ENCODE assay signal across 2 cellular contexts in the genomic region with DNA sequence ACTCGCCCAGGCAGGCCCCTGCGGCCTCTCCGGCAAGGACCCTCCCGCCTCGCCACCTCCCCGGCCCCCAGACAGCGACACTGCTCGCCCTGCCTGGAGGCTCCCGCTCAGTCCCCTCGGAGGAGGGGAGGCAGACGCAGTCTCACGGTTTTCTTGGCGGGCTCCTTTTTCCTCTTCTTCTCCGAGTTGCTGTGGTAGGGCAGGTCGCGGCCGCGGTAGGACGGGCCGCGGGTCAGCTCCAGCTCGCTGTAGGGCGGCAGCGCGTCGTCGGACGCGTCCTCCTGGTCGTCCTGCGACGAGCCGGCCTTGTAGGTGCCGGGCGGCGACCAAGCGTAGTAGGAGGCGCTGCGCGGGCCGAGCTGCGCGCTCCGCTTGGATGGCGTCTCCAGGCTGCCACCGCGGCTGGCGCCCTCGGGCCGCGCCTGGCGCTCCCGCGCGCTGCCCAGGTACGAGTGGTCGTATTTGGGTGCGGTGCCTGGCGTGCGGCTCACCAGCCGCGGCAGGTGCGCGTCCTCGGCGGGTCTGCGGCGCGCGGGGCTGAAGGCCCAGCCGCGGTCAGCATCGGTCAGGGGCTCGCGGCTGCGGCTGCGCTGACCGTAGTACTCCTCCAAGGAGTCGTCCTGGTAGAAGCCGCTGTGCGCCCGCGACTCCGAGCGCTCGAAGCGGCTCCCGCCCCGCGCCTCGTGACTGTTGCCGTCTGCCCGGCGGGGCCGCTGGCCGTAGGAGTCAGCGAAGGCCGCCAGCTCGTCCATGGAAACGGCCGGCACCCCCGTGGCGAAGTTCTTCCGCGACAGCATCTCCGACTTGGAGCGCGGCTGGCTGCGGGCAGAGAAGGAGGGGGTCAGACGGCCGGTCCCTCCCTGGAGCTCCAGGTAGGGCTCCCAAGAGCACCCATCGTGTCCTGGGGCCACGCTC.
TF ChIP-seq lines count a peak whose summit lies in the region.

No MANE protein-coding gene starts in this region.

TF ChIP-seq in liver, 16 proteins besides CTCF, POLR2A, EP300 and RAD21:
- TF ChIP-seq, protein P1, sequence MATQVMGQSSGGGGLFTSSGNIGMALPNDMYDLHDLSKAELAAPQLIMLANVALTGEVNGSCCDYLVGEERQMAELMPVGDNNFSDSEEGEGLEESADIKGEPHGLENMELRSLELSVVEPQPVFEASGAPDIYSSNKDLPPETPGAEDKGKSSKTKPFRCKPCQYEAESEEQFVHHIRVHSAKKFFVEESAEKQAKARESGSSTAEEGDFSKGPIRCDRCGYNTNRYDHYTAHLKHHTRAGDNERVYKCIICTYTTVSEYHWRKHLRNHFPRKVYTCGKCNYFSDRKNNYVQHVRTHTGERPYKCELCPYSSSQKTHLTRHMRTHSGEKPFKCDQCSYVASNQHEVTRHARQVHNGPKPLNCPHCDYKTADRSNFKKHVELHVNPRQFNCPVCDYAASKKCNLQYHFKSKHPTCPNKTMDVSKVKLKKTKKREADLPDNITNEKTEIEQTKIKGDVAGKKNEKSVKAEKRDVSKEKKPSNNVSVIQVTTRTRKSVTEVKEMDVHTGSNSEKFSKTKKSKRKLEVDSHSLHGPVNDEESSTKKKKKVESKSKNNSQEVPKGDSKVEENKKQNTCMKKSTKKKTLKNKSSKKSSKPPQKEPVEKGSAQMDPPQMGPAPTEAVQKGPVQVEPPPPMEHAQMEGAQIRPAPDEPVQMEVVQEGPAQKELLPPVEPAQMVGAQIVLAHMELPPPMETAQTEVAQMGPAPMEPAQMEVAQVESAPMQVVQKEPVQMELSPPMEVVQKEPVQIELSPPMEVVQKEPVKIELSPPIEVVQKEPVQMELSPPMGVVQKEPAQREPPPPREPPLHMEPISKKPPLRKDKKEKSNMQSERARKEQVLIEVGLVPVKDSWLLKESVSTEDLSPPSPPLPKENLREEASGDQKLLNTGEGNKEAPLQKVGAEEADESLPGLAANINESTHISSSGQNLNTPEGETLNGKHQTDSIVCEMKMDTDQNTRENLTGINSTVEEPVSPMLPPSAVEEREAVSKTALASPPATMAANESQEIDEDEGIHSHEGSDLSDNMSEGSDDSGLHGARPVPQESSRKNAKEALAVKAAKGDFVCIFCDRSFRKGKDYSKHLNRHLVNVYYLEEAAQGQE (IDR thresholded peaks at IDR 0.05) = no peak
- TF ChIP-seq RXRA (IDR thresholded peaks at IDR 0.05) = no peak
- no peak for TF ChIP-seq FOXA2 (IDR thresholded peaks at IDR 0.05)
- TF ChIP-seq SP1 (IDR thresholded peaks at IDR 0.05) = no peak
- TF ChIP-seq HNF4A (conservative IDR thresholded peaks at IDR 0.05) = no peak
- no peak for TF ChIP-seq GABPA (IDR thresholded peaks at IDR 0.05 in 1 of 2, conservative IDR thresholded peaks at IDR 0.05 in 1 of 2)
- no peak for TF ChIP-seq NR2F2 (IDR thresholded peaks at IDR 0.05)
- TF ChIP-seq, protein P2, sequence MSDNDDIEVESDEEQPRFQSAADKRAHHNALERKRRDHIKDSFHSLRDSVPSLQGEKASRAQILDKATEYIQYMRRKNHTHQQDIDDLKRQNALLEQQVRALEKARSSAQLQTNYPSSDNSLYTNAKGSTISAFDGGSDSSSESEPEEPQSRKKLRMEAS (IDR thresholded peaks at IDR 0.05) = no peak
- TF ChIP-seq TAF1 (conservative IDR thresholded peaks at IDR 0.05) = no peak
- TF ChIP-seq FOXA1 (IDR thresholded peaks at IDR 0.05) = no peak
- no peak for TF ChIP-seq YY1 (IDR thresholded peaks at IDR 0.05)
- TF ChIP-seq, protein P3, sequence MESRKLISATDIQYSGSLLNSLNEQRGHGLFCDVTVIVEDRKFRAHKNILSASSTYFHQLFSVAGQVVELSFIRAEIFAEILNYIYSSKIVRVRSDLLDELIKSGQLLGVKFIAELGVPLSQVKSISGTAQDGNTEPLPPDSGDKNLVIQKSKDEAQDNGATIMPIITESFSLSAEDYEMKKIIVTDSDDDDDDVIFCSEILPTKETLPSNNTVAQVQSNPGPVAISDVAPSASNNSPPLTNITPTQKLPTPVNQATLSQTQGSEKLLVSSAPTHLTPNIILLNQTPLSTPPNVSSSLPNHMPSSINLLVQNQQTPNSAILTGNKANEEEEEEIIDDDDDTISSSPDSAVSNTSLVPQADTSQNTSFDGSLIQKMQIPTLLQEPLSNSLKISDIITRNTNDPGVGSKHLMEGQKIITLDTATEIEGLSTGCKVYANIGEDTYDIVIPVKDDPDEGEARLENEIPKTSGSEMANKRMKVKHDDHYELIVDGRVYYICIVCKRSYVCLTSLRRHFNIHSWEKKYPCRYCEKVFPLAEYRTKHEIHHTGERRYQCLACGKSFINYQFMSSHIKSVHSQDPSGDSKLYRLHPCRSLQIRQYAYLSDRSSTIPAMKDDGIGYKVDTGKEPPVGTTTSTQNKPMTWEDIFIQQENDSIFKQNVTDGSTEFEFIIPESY (IDR thresholded peaks at IDR 0.05) = no peak
- no peak for TF ChIP-seq EGR1 (IDR thresholded peaks at IDR 0.05; ENCODE audit: low read depth in 2 of 2)
- TF ChIP-seq HNF4G (IDR thresholded peaks at IDR 0.05) = no peak
- no peak for TF ChIP-seq JUND (IDR thresholded peaks at IDR 0.05)
- TF ChIP-seq, protein P4, sequence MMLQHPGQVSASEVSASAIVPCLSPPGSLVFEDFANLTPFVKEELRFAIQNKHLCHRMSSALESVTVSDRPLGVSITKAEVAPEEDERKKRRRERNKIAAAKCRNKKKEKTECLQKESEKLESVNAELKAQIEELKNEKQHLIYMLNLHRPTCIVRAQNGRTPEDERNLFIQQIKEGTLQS (IDR thresholded peaks at IDR 0.05) = no peak
TF ChIP-seq in liver: peak in this region for 0.

TF ChIP-seq in HepG2, 621 proteins besides CTCF, POLR2A, EP300 and RAD21:
- TF ChIP-seq ZNF614 (CRISPR knock-in tag; IDR thresholded peaks at IDR 0.05; ENCODE audit: borderline replicate concordance) = no peak
- no peak for TF ChIP-seq ZNF33B (CRISPR knock-in tag; IDR thresholded peaks at IDR 0.05)
- no peak for TF ChIP-seq HDAC6 (IDR thresholded peaks at IDR 0.05; ENCODE audit: low read depth, low read length)
- no peak for TF ChIP-seq ESRRA (CRISPR knock-in tag; IDR thresholded peaks at IDR 0.05; ENCODE audit: low read depth)
- no peak for TF ChIP-seq SP140L (CRISPR knock-in tag; IDR thresholded peaks at IDR 0.05; ENCODE audit: borderline replicate concordance)
- TF ChIP-seq NONO (IDR thresholded peaks at IDR 0.05) = no peak
- no peak for TF ChIP-seq NONO (CRISPR knock-in tag; conservative IDR thresholded peaks at IDR 0.05)
- TF ChIP-seq, protein P5, sequence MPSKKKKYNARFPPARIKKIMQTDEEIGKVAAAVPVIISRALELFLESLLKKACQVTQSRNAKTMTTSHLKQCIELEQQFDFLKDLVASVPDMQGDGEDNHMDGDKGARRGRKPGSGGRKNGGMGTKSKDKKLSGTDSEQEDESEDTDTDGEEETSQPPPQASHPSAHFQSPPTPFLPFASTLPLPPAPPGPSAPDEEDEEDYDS (CRISPR knock-in tag; IDR thresholded peaks at IDR 0.05) = no peak
- TF ChIP-seq ZNF547 (CRISPR knock-in tag; IDR thresholded peaks at IDR 0.05) = no peak
- no peak for TF ChIP-seq ZNF143 (CRISPR knock-in tag; IDR thresholded peaks at IDR 0.05)
- no peak for TF ChIP-seq CENPT (CRISPR knock-in tag; IDR thresholded peaks at IDR 0.05; ENCODE audit: low read depth)
- no peak for TF ChIP-seq KAT7 (CRISPR knock-in tag; IDR thresholded peaks at IDR 0.05; ENCODE audit: borderline replicate concordance)
- TF ChIP-seq ZNF17 (CRISPR knock-in tag; IDR thresholded peaks at IDR 0.05) = no peak
- no peak for TF ChIP-seq HNRNPH1 (optimal IDR thresholded peaks at IDR 0.05; ENCODE audit: low read depth, low read length)
- TF ChIP-seq, protein P6, sequence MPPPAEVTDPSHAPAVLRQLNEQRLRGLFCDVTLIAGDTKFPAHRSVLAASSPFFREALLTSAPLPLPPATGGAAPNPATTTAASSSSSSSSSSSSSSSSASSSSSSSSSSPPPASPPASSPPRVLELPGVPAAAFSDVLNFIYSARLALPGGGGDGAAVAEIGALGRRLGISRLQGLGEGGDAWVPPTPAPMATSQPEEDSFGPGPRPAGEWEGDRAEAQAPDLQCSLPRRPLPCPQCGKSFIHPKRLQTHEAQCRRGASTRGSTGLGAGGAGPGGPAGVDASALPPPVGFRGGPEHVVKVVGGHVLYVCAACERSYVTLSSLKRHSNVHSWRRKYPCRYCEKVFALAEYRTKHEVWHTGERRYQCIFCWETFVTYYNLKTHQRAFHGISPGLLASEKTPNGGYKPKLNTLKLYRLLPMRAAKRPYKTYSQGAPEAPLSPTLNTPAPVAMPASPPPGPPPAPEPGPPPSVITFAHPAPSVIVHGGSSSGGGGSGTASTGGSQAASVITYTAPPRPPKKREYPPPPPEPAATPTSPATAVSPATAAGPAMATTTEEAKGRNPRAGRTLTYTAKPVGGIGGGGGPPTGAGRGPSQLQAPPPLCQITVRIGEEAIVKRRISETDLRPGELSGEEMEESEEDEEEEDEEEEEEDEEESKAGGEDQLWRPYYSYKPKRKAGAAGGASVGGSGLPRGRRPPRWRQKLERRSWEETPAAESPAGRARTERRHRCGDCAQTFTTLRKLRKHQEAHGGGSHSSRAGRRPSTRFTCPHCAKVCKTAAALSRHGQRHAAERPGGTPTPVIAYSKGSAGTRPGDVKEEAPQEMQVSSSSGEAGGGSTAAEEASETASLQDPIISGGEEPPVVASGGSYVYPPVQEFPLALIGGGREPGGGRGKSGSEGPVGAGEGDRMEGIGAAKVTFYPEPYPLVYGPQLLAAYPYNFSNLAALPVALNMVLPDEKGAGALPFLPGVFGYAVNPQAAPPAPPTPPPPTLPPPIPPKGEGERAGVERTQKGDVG (CRISPR knock-in tag; IDR thresholded peaks at IDR 0.05; ENCODE audit: borderline replicate concordance) = no peak
- TF ChIP-seq, protein P7, sequence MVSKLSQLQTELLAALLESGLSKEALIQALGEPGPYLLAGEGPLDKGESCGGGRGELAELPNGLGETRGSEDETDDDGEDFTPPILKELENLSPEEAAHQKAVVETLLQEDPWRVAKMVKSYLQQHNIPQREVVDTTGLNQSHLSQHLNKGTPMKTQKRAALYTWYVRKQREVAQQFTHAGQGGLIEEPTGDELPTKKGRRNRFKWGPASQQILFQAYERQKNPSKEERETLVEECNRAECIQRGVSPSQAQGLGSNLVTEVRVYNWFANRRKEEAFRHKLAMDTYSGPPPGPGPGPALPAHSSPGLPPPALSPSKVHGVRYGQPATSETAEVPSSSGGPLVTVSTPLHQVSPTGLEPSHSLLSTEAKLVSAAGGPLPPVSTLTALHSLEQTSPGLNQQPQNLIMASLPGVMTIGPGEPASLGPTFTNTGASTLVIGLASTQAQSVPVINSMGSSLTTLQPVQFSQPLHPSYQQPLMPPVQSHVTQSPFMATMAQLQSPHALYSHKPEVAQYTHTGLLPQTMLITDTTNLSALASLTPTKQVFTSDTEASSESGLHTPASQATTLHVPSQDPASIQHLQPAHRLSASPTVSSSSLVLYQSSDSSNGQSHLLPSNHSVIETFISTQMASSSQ (IDR thresholded peaks at IDR 0.05; ENCODE audit: low read depth) = no peak
- TF ChIP-seq, protein P7 (CRISPR knock-in tag; IDR thresholded peaks at IDR 0.05; ENCODE audit: borderline replicate concordance) = no peak
- TF ChIP-seq SP4 (CRISPR knock-in tag; IDR thresholded peaks at IDR 0.05) = no peak
- TF ChIP-seq ZNF124 (CRISPR knock-in tag; IDR thresholded peaks at IDR 0.05) = no peak
